Comparison of ENCODE assay signal across 21 cellular contexts in genomic region chr3:195767792-195768191, GRCh38. TPM values are rescaled to one million over a fixed set of nuclear protein-coding genes. Genes with fewer than 3 reads are reported as not detected.
"Had no signal": no experiment of that assay in that cellular context is flagged by ENCODE, and none has a peak within 500 bp of the region (broad histone marks: within the 10 kb centered on the region; RNA-seq: fewer than 3 reads in every experiment).

No MANE protein-coding gene starts in this region.

- H3K27ac ChIP-seq: body of pancreas, left ventricle myocardium inferior, pancreas, right lobe of liver, WERI-Rb-1 had no signal

- H3K9me3 ChIP-seq: body of pancreas, left ventricle myocardium inferior, pancreas, right lobe of liver had no signal

- ATAC-seq: activated CD8-positive, alpha-beta memory T cell treated with anti-CD3 and anti-CD28 coated beads, Interleukin-2, amount 10 ng/mL, durations not matched to agents 7 days and 5 days; activated CD8-positive, alpha-beta T cell treated with anti-CD3 and anti-CD28 coated beads for 36 hours; body of pancreas; esophagus mucosa; pancreas; right lobe of liver; T-cell had no signal

- H3K27me3 ChIP-seq: body of pancreas, pancreas, right lobe of liver had no signal

- H3K4me3 ChIP-seq: body of pancreas, left ventricle myocardium inferior, pancreas, right lobe of liver, smooth muscle cell had no signal

- H3K4me1 ChIP-seq: body of pancreas, left ventricle myocardium inferior, pancreas, right lobe of liver had no signal

- FAIRE-seq: pancreas had no signal

- DNase-seq: activated CD4-positive, CD25-positive, alpha-beta regulatory T cell treated with anti-CD3 and anti-CD28 coated beads, Interleukin-2, amount 50 U/mL, for 72 hours; activated CD8-positive, alpha-beta memory T cell treated with anti-CD3 and anti-CD28 coated beads, Interleukin-2, amount 10 ng/mL, durations not matched to agents 7 days and 5 days; activated CD8-positive, alpha-beta T cell treated with anti-CD3 and anti-CD28 coated beads for 36 hours; activated gamma-delta T cell treated with Interleukin-2 at 50 U/mL for 16 hours; body of pancreas; caudate nucleus; effector memory CD4-positive, alpha-beta T cell; foreskin melanocyte; immature natural killer cell; left ventricle myocardium inferior; mammary epithelial cell; pancreas; stimulated activated CD4-positive, alpha-beta T cell treated with anti-CD3 and anti-CD28 coated beads, Interleukin-4, amount 100 ng/mL, for 1 hour; stimulated activated naive CD4-positive, alpha-beta T cell treated with Interleukin-2 at 50 U/mL for 16 hours; WERI-Rb-1 had no signal

- H3K36me3 ChIP-seq: left ventricle myocardium inferior, pancreas, right lobe of liver, WERI-Rb-1 had no signal

RNA-seq across cellular contexts. Expression of gene MUC4, which starts 43.9 kb away (rescaled TPM):
- total RNA-seq: body of pancreas, dermis microvascular lymphatic vessel endothelial cell, mammary epithelial cell, pulmonary artery endothelial cell, smooth muscle cell had no signal
- polyA plus RNA-seq: mammary epithelial cell, smooth muscle cell had no signal

RNA-seq across cellular contexts. Expression of gene MUC20, which starts 47.0 kb away (rescaled TPM):
- total RNA-seq: dermis microvascular lymphatic vessel endothelial cell had no signal
